In genomic region chr19:38650180-38650775, GRCh38 we compare ENCODE assay signal across 8 cellular contexts. TPM values are rescaled to one million over a fixed set of nuclear protein-coding genes. Genes with fewer than 3 reads are reported as not detected.
DNase-seq lines count a peak whose midpoint lies in the region; ATAC-seq, FAIRE-seq and TF ChIP-seq lines count a peak whose summit lies in the region.

No MANE protein-coding gene starts in this region.

- no peak for ATAC-seq in HG03460 (IDR thresholded peaks at IDR 0.05; ENCODE audit: unreplicated experiment)
- ATAC-seq in GM19035 (IDR thresholded peaks at IDR 0.05; ENCODE audit: unreplicated experiment): no peak
- ATAC-seq in GM19452 (IDR thresholded peaks at IDR 0.05; ENCODE audit: unreplicated experiment): no peak

- peaks cover 4% of the 10 kb centered on the region for H3K36me3 Mint-ChIP-seq in glutamatergic neuron (ENCODE audit: unreplicated experiment)

- no peak for FAIRE-seq in small intestine (lab: Jason Lieb, UNC)

- H3K9me3 Mint-ChIP-seq in glutamatergic neuron (ENCODE audit: unreplicated experiment): peaks cover 36% of the 10 kb centered on the region

- peaks cover 2 to 18% of the 10 kb centered on the region in 2 donors for H3K4me1 ChIP-seq in small intestine (ENCODE audit: control insufficient read depth in 2 of 2, insufficient read depth in 1 of 2, low read depth in 1 of 2, low read length in 1 of 2)

- peaks cover 30% of the 10 kb centered on the region for H3K4me1 Mint-ChIP-seq in glutamatergic neuron (ENCODE audit: low read depth, unreplicated experiment)

- H3K27ac Mint-ChIP-seq in glutamatergic neuron (ENCODE audit: unreplicated experiment): peak overlapping the region; percentile 98

- H3K27ac ChIP-seq in VCaP (peak overlapping the region; percentile 92), small intestine (ENCODE audit: low read depth in 1 of 2, low read length in 1 of 2) (peak overlapping the region; percentile 93 to 99)

- no peaks in the 10 kb centered on the region for H3K9me3 ChIP-seq in small intestine (ENCODE audit: control insufficient read depth, low read depth)

- H3K4me3 ChIP-seq in HFF-Myc (replicated peaks; ENCODE audit: low read depth, low read length): peak overlapping the region; percentile 79
- H3K4me3 ChIP-seq in small intestine (ENCODE audit: low read depth in 1 of 2, low read length in 2 of 2): peak overlapping the region; percentile 36 to 94

- H3K27me3 Mint-ChIP-seq in glutamatergic neuron (ENCODE audit: unreplicated experiment): peaks cover 23% of the 10 kb centered on the region

- H3K27me3 ChIP-seq in small intestine (ENCODE audit: control insufficient read depth in 2 of 2, insufficient read depth in 2 of 2, low read length in 2 of 2): no peaks in the 10 kb centered on the region

- WGBS in small intestine, 3 donors: 0 to 25% (median 11%) methylated on average over 8 of the region's 8 CpGs

- DNase-seq in HFF-Myc (ENCODE audit: extremely low read depth, low read depth) (no peak), glutamatergic neuron (no peak), small intestine (peak; percentile 83), GM19240 (ENCODE audit: insufficient read length, low spot score) (no peak)

- peak overlapping the region; percentile 98 for H3K4me3 Mint-ChIP-seq in glutamatergic neuron (ENCODE audit: unreplicated experiment)

- no peak for TF ChIP-seq CTCF in HFF-Myc (IDR thresholded peaks at IDR 0.05; ENCODE audit: low read depth, low read length, missing control alignments)
- no peak for TF ChIP-seq CTCF in VCaP (conservative IDR thresholded peaks at IDR 0.05)
- TF ChIP-seq CTCF in glutamatergic neuron (IDR thresholded peaks at IDR 0.05; ENCODE audit: partially characterized antibody, unreplicated experiment): no peak

- H3K36me3 ChIP-seq in small intestine (ENCODE audit: control insufficient read depth in 2 of 2, insufficient read depth in 2 of 2, low read length in 2 of 2): no peaks in the 10 kb centered on the region

RNA-seq across cellular contexts. Expression of gene ACTN4, which starts 2.8 kb away (rescaled TPM):
- total RNA-seq in glutamatergic neuron (ENCODE audit: unreplicated experiment): 975 TPM
- polyA plus RNA-seq in small intestine: 100 to 1,000 TPM; 188 to 326 (median 291) TPM

RNA-seq across cellular contexts. Expression of gene EIF3K, which starts 31.3 kb away (rescaled TPM):
- total RNA-seq in glutamatergic neuron (ENCODE audit: unreplicated experiment): 247 TPM
- polyA plus RNA-seq in small intestine: 100 to 1,000 TPM; 619 to 710 (median 633) TPM

RNA-seq across cellular contexts. Expression of gene MAP4K1, which starts 32.5 kb away (rescaled TPM):
- 6.3 TPM for total RNA-seq in glutamatergic neuron (ENCODE audit: unreplicated experiment)
- polyA plus RNA-seq in small intestine: 10 to 100 TPM in 1 of 3 donors, 1 to 10 TPM in 1, under 1 TPM in 1; 0.45 to 10.8 (median 4.0) TPM
